Comparison of ENCODE assay signal across 13 cellular contexts in genomic region chr1:183033205-183033604, GRCh38. TPM values are rescaled to one million over a fixed set of nuclear protein-coding genes. Genes with fewer than 3 reads are reported as not detected.
DNase-seq lines count a peak whose midpoint lies in the region; ATAC-seq and TF ChIP-seq lines count a peak whose summit lies in the region.
"Had no signal": no experiment of that assay in that cellular context is flagged by ENCODE, and none has a peak within 500 bp of the region (broad histone marks: within the 10 kb centered on the region; RNA-seq: fewer than 3 reads in every experiment).

No MANE protein-coding gene starts in this region.

- TF ChIP-seq CTCF in A673 (conservative IDR thresholded peaks at IDR 0.05; ENCODE audit: low read depth, low read length) (no peak), GM10248 (IDR thresholded peaks at IDR 0.05; ENCODE audit: control extremely low read depth, extremely low read depth, low read depth, missing control alignments) (no peak), PC-9 (conservative IDR thresholded peaks at IDR 0.05) (no peak)

- CTCF ChIA-PET in A673 (lab: Charles Lee) (no interaction called here), GM10248 (lab: Yijun Ruan, JAX) (interaction anchor here (1.0 to 1.2 kb wide), 3 partner anchors 8 to 32 kb away, joined by 3 to 4 read pairs (median 3); no protein-coding TSS in a partner anchor), PC-9 (lab: Charles Lee) (no interaction called here)

- H3K9me3 ChIP-seq in A673 (ENCODE audit: low read depth, low read length, poor library complexity, severe bottlenecking) (no peaks in the 10 kb centered on the region), PC-9 (ENCODE audit: insufficient read depth, low read depth) (no peaks in the 10 kb centered on the region)
- H3K9me3 ChIP-seq: sigmoid colon, testis had no signal

- H2AFZ ChIP-seq in PC-9 = no peak overlapping the region

- DNase-seq in A673 (ENCODE audit: low spot score) (no peak), GM10248 (ENCODE audit: extremely low spot score) (peak; percentile 25), M059J (ENCODE audit: low read depth) (peak; percentile 80), astrocyte of the hippocampus (ENCODE audit: low read depth, low spot score) (peak; percentile 54), KBM-7 (no peak), AG20443 (ENCODE audit: low spot score) (no peak), PC-9 (no peak)
- DNase-seq: natural killer cell, NCI-H446 treated with DMSO at 0.1 percent for 48 hours, sigmoid colon, testis had no signal

- H3K4me3 ChIP-seq in A673 (ENCODE audit: low read depth, low read length, poor library complexity, severe bottlenecking) = no peak overlapping the region
- H3K4me3 ChIP-seq in PC-9 = no peak overlapping the region
- H3K4me3 ChIP-seq: sigmoid colon, testis had no signal

- no peaks in the 10 kb centered on the region for H3K9me2 ChIP-seq in PC-9 (ENCODE audit: insufficient read depth)

- H4K20me1 ChIP-seq in PC-9 (ENCODE audit: insufficient read depth) = no peaks in the 10 kb centered on the region

- peak overlapping the region; percentile 75 for H3K27ac ChIP-seq in A673 (ENCODE audit: low read depth, low read length, poor library complexity, severe bottlenecking)
- no peak overlapping the region for H3K27ac ChIP-seq in PC-9
- H3K27ac ChIP-seq: testis had no signal

- H3K36me3 ChIP-seq in A673 (ENCODE audit: insufficient read depth, low read length, poor library complexity, severe bottlenecking) = no peaks in the 10 kb centered on the region
- no peaks in the 10 kb centered on the region for H3K36me3 ChIP-seq in PC-9 (ENCODE audit: low read depth)
- H3K36me3 ChIP-seq: sigmoid colon had no signal

- H3F3A ChIP-seq in PC-9 (ENCODE audit: insufficient read depth, low read depth) = peaks cover 20% of the 10 kb centered on the region

- H3K4me1 ChIP-seq in A673 (ENCODE audit: insufficient read depth, low read length, poor library complexity, severe bottlenecking) (peaks cover 69% of the 10 kb centered on the region), PC-9 (replicated peaks; ENCODE audit: insufficient read depth) (peaks cover 40% of the 10 kb centered on the region)
- H3K4me1 ChIP-seq: testis had no signal

- H3K27me3 ChIP-seq in A673 (replicated peaks; ENCODE audit: insufficient read depth, low read depth, low read length, poor library complexity) (no peaks in the 10 kb centered on the region), PC-9 (ENCODE audit: insufficient read depth, low read depth) (no peaks in the 10 kb centered on the region)
- H3K27me3 ChIP-seq: sigmoid colon, testis had no signal

- intact Hi-C loops in A673 (cut with micrococcal nuclease; ENCODE audit: unreplicated experiment) = no loop called here
- intact Hi-C loops in PC-9 (cut with micrococcal nuclease; ENCODE audit: unreplicated experiment) = no loop called here

- POLR2A ChIA-PET in A673 (lab: Charles Lee; ENCODE audit: low non-redundant PET) (no interaction called here), GM10248 (lab: Yijun Ruan, JAX) (no interaction called here), PC-9 (lab: Charles Lee; ENCODE audit: unreplicated experiment) (interaction anchor here (0.7 kb wide), 1 partner anchor 92 kb away, joined by 3 read pairs; no protein-coding TSS in a partner anchor)

- peaks cover 95% of the 10 kb centered on the region for H3K79me2 ChIP-seq in PC-9 (ENCODE audit: low read depth)

- ATAC-seq in HG03354 (IDR thresholded peaks at IDR 0.05; ENCODE audit: poor library complexity, severe bottlenecking, unreplicated experiment) = no peak
- ATAC-seq: left lobe of liver, natural killer cell had no signal

- no TSS peak for BruUV-seq in A673 (replicated peaks; lab: Mats Ljungman, UMichigan)
- no TSS peak for BruUV-seq in PC-9 (replicated peaks; lab: Mats Ljungman, UMichigan)

- no peak overlapping the region for H3K4me2 ChIP-seq in PC-9

- in situ Hi-C loops in KBM-7 (cut with MboI; ENCODE audit: low pct_unique_long_range_greater_than_20kb, low sequenced_read_pairs) = no loop called here

RNA-seq across cellular contexts. Expression of gene LAMC1, which starts 10.0 kb away (rescaled TPM):
- total RNA-seq in A673 (2021) = 95.5 and 98.6 TPM in 2 replicates
- 161 and 321 TPM in 2 replicates for total RNA-seq in M059J (2014; rRNA removed; shearing (Covaris generic))
- 95.5 and 121 TPM in 2 replicates for total RNA-seq in PC-9 (2021)

Comparison
In these comparisons a context has a peak if more than half of its experiments do, and no peak if none do; other contexts are left out.
1. DNase-seq: peak in GM10248 (single experiment), M059J (single experiment) and astrocyte of the hippocampus (single experiment); none in A673 (single experiment), KBM-7 (single experiment), AG20443 (single experiment) and PC-9 (0 of 2).